In genomic region chr13:42836930-42837329, GRCh38 we compare ENCODE assay signal across 10 cellular contexts. TPM values are rescaled to one million over a fixed set of nuclear protein-coding genes. Genes with fewer than 3 reads are reported as not detected.
DNase-seq lines count a peak whose midpoint lies in the region; ATAC-seq, FAIRE-seq and TF ChIP-seq lines count a peak whose summit lies in the region.
"Had no signal": no experiment of that assay in that cellular context is flagged by ENCODE, and none has a peak within 500 bp of the region (broad histone marks: within the 10 kb centered on the region; RNA-seq: fewer than 3 reads in every experiment).

No MANE protein-coding gene starts in this region.

- H3K79me2 ChIP-seq in SK-N-SH (ENCODE audit: insufficient read depth): no peaks in the 10 kb centered on the region

- peak overlapping the region; percentile 31; the same call in 1 of the 2 replicates for H3K9ac ChIP-seq in SK-N-SH

- peaks cover 19% of the 10 kb centered on the region for H3F3A ChIP-seq in SK-N-SH (replicated peaks; ENCODE audit: insufficient read depth)

- peak; percentile 63 for TF ChIP-seq RAD21 in SK-N-SH (IDR thresholded peaks at IDR 0.05; ENCODE audit: low read length)

- no peaks in the 10 kb centered on the region for H3K36me3 Mint-ChIP-seq in activated CD8-positive, alpha-beta T cell treated with anti-CD3 and anti-CD28 coated beads for 36 hours (ENCODE audit: low read depth)
- H3K36me3 Mint-ChIP-seq: memory B cell had no signal

- peak; percentile 65 for FAIRE-seq in islet of Langerhans (lab: Jason Lieb, UNC)

- no peaks in the 10 kb centered on the region for H3K27me3 ChIP-seq in SK-N-SH (ENCODE audit: insufficient read depth)

- POLR2A ChIA-PET in SK-N-SH (lab: Yijun Ruan, JAX): no interaction called here
- POLR2A ChIA-PET in activated CD8-positive, alpha-beta T cell treated with anti-CD3 and anti-CD28 coated beads for 36 hours (lab: Charles Lee): interaction anchor here (0.7 kb wide), 2 partner anchors 45 to 273 kb away, joined by 3 read pairs; no protein-coding TSS in a partner anchor

- peak overlapping the region; percentile 16; the same call in 1 of the 2 replicates for H3K4me2 ChIP-seq in SK-N-SH

- H3K27me3 Mint-ChIP-seq in activated CD8-positive, alpha-beta T cell treated with anti-CD3 and anti-CD28 coated beads for 36 hours: peaks cover 7% of the 10 kb centered on the region

- no peak overlapping the region for H2AFZ ChIP-seq in SK-N-SH (ENCODE audit: low read depth)

- DNase-seq in GM13977 (ENCODE audit: low spot score): no peak
- no peak for DNase-seq in SK-N-SH
- DNase-seq in activated CD8-positive, alpha-beta T cell treated with anti-CD3 and anti-CD28 coated beads for 36 hours: no peak
- DNase-seq in COLO668 (lab: John Stamatoyannopoulos, UW; ENCODE audit: unreplicated experiment): no peak
- DNase-seq: RPMI8226 had no signal

- peaks cover 4% of the 10 kb centered on the region for H3K4me1 Mint-ChIP-seq in activated CD8-positive, alpha-beta T cell treated with anti-CD3 and anti-CD28 coated beads for 36 hours (ENCODE audit: low read depth)

- H3K36me3 ChIP-seq in SK-N-SH (replicated peaks in 1 of 2; ENCODE audit: control insufficient read depth in 1 of 2, insufficient read depth in 2 of 2, low read length in 1 of 2): no peaks in the 10 kb centered on the region

- no peaks in the 10 kb centered on the region for H3K9me3 ChIP-seq in SK-N-SH

- no peak overlapping the region for H3K4me3 Mint-ChIP-seq in activated CD8-positive, alpha-beta T cell treated with anti-CD3 and anti-CD28 coated beads for 36 hours
- H3K4me3 Mint-ChIP-seq: memory B cell had no signal

- H3K27ac ChIP-seq in 22Rv1 (no peak overlapping the region), SK-N-SH (ENCODE audit: low read depth in 2 of 2, low read length in 1 of 2) (peak overlapping the region; percentile 26 to 86; a peak in 3 of 4 replicates)

- no peak overlapping the region for H3K4me3 ChIP-seq in SK-N-SH (ENCODE audit: low read depth in 2 of 2, low read length in 1 of 2)

- intact Hi-C loops in activated CD8-positive, alpha-beta T cell treated with anti-CD3 and anti-CD28 coated beads for 36 hours (cut with micrococcal nuclease): no loop called here

- in situ Hi-C loops in GM13977 (cut with MboI; ENCODE audit: low pct_unique_long_range_greater_than_20kb, low sequenced_read_pairs, unreplicated experiment): no loop called here

- CTCF ChIA-PET in SK-N-SH (lab: Yijun Ruan, JAX): interaction anchor here (0.8 to 1.6 kb wide), 10 partner anchors 9 to 967 kb away, joined by 3 to 6 read pairs (median 4); no protein-coding TSS in a partner anchor
- CTCF ChIA-PET in activated CD8-positive, alpha-beta T cell treated with anti-CD3 and anti-CD28 coated beads for 36 hours (lab: Charles Lee): interaction anchor here (0.6 kb wide), 1 partner anchor 239 kb away, joined by 3 read pairs; no protein-coding TSS in a partner anchor

- no peaks in the 10 kb centered on the region for H4K20me1 ChIP-seq in SK-N-SH (ENCODE audit: insufficient read depth)

- WGBS in SK-N-SH (ENCODE audit: low lambda C conversion rate): 34% methylated on average over 4 of the region's 4 CpGs

- H3K9me2 ChIP-seq in SK-N-SH: no peaks in the 10 kb centered on the region

- TF ChIP-seq CTCF in 22Rv1 (IDR thresholded peaks at IDR 0.05) (peak; percentile 49), GM13977 (IDR thresholded peaks at IDR 0.05; ENCODE audit: extremely low read depth, insufficient read depth, missing control alignments) (peak; percentile 7), SK-N-SH (IDR thresholded peaks at IDR 0.05) (peak; percentile 57)
- no peak for TF ChIP-seq CTCF in activated CD8-positive, alpha-beta T cell treated with anti-CD3 and anti-CD28 coated beads for 36 hours (IDR thresholded peaks at IDR 0.05)

- no peak for ATAC-seq in activated CD8-positive, alpha-beta T cell treated with anti-CD3 and anti-CD28 coated beads for 36 hours
- ATAC-seq in GM18861 (IDR thresholded peaks at IDR 0.05; ENCODE audit: unreplicated experiment) (no peak), GM21528 (IDR thresholded peaks at IDR 0.05; ENCODE audit: low FRiP score, unreplicated experiment) (no peak)

- H3K27ac Mint-ChIP-seq in activated CD8-positive, alpha-beta T cell treated with anti-CD3 and anti-CD28 coated beads for 36 hours: no peak overlapping the region
- H3K27ac Mint-ChIP-seq: memory B cell had no signal

- H3K9me3 Mint-ChIP-seq in activated CD8-positive, alpha-beta T cell treated with anti-CD3 and anti-CD28 coated beads for 36 hours: no peaks in the 10 kb centered on the region
- H3K9me3 Mint-ChIP-seq: memory B cell had no signal

- no peak for TF ChIP-seq EP300 in SK-N-SH (IDR thresholded peaks at IDR 0.05; ENCODE audit: borderline replicate concordance in 1 of 2, low read depth in 1 of 2, low read length in 1 of 2)

- H3K4me1 ChIP-seq in SK-N-SH (ENCODE audit: control insufficient read depth in 1 of 2, insufficient read depth in 2 of 2, low read depth in 1 of 2, low read length in 1 of 2): peaks cover 2 to 15% of the 10 kb centered on the region in 2 experiments; a peak in 2 of 4 replicates

TF ChIP-seq in SK-N-SH, 30 proteins besides CTCF, POLR2A, EP300 and RAD21:
- TF ChIP-seq, protein P1, sequence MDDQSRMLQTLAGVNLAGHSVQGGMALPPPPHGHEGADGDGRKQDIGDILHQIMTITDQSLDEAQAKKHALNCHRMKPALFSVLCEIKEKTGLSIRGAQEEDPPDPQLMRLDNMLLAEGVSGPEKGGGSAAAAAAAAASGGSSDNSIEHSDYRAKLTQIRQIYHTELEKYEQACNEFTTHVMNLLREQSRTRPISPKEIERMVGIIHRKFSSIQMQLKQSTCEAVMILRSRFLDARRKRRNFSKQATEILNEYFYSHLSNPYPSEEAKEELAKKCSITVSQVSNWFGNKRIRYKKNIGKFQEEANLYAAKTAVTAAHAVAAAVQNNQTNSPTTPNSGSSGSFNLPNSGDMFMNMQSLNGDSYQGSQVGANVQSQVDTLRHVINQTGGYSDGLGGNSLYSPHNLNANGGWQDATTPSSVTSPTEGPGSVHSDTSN (IDR thresholded peaks at IDR 0.05): peak; percentile 52
- TF ChIP-seq TAF1 (IDR thresholded peaks at IDR 0.05; ENCODE audit: borderline replicate concordance, low read depth, low read length) (no peak), SMC3 (IDR thresholded peaks at IDR 0.05; ENCODE audit: low read depth, low read length) (peak; percentile 42)

RNA-seq across cellular contexts. Expression of gene FAM216B, which starts 55.5 kb away (rescaled TPM):
- not detected in 2 replicates for polyA plus RNA-seq in SK-N-SH (2012; rRNA removed)
- polyA plus RNA-seq in SK-N-SH (2012; cell fraction: cytosol; rRNA removed): 0.01 TPM in 1 of 2 replicates, not detected in the other
- not detected in 2 replicates for polyA plus RNA-seq in SK-N-SH (2012; cell fraction: nucleus; rRNA removed)
- total RNA-seq in activated CD8-positive, alpha-beta T cell treated with anti-CD3 and anti-CD28 coated beads for 36 hours: not detected
